In genomic region chr1:44542415-44543063, GRCh38 we compare ENCODE assay signal across 21 cellular contexts.
DNase-seq lines count a peak whose midpoint lies in the region; TF ChIP-seq lines count a peak whose summit lies in the region.
"Had no signal": no experiment of that assay in that cellular context is flagged by ENCODE, and none has a peak within 500 bp of the region (broad histone marks: within the 10 kb centered on the region; RNA-seq: fewer than 3 reads in every experiment).

No MANE protein-coding gene starts in this region.

- 42% methylated on average over 12 of the region's 14 CpGs for WGBS in hepatocyte (ENCODE audit: low lambda C conversion rate, missing lambda C conversion rate)
- 57 to 65% (median 60%) methylated on average over 5 to 14 of the region's 14 CpGs for WGBS in adrenal gland, 4 donors

- DNase-seq in NCI-H82 (lab: John Stamatoyannopoulos, UW): peak; percentile 79
- no peak for DNase-seq in NCI-H82 treated with DMSO at 0.1 percent for 48 hours (lab: John Stamatoyannopoulos, UW; ENCODE audit: unreplicated experiment)
- DNase-seq in hepatocyte (ENCODE audit: low spot score): no peak
- no peak for DNase-seq in adrenal gland
- no peak for DNase-seq in globus pallidus (ENCODE audit: low spot score)
- DNase-seq in CD1c-positive myeloid dendritic cell (ENCODE audit: extremely low spot score): no peak
- DNase-seq in GM03348 (ENCODE audit: low spot score): no peak
- DNase-seq: 8988T; activated CD4-positive, alpha-beta T cell treated with anti-CD3 and anti-CD28 coated beads for 48 hours; activated naive CD4-positive, alpha-beta T cell; activated T-cell treated with anti-CD3 and anti-CD28 coated beads, Interleukin-2, amount 50 U/mL, for 24 hours; CD4-positive, alpha-beta memory T cell; cortex of kidney; Kasumi-1; naive thymus-derived CD4-positive, alpha-beta T cell; NCI-H510A treated with DMSO at 0.1 percent for 48 hours; stimulated activated CD4-positive, alpha-beta T cell treated with anti-CD3 and anti-CD28 coated beads, Interleukin-4, amount 100 ng/mL, for 4 hours; stimulated activated naive CD4-positive, alpha-beta T cell treated with Interleukin-2 at 50 U/mL for 16 hours had no signal

- intact Hi-C loops in adrenal gland (cut with DNase I): no loop called here

- H3K27ac ChIP-seq in hepatocyte (no peak overlapping the region), adrenal gland (no peak overlapping the region)
- H3K27ac ChIP-seq: parathyroid adenoma had no signal

- H4K20me1 ChIP-seq in hepatocyte (ENCODE audit: insufficient read depth, poor library complexity, severe bottlenecking): no peaks in the 10 kb centered on the region

- H2AFZ ChIP-seq in hepatocyte (no peak overlapping the region), neuron (ENCODE audit: low read depth, low read length) (no peak overlapping the region)
- H2AFZ ChIP-seq: parathyroid adenoma had no signal

- TF ChIP-seq CTCF in hepatocyte (IDR thresholded peaks at IDR 0.05; ENCODE audit: poor library complexity) (no peak), adrenal gland (IDR thresholded peaks at IDR 0.05) (no peak)

- H3K9me2 ChIP-seq in hepatocyte (replicated peaks; ENCODE audit: insufficient read depth): no peaks in the 10 kb centered on the region

- H3K27me3 ChIP-seq in hepatocyte (peaks cover 7% of the 10 kb centered on the region), neuron (ENCODE audit: insufficient read depth, low read length) (no peaks in the 10 kb centered on the region), adrenal gland (no peaks in the 10 kb centered on the region)

- no peak for TF ChIP-seq POLR2A in adrenal gland (IDR thresholded peaks at IDR 0.05)

- H3K36me3 ChIP-seq in hepatocyte (replicated peaks; ENCODE audit: insufficient read depth, low read depth) (no peaks in the 10 kb centered on the region), neuron (ENCODE audit: insufficient read depth, low read length) (no peaks in the 10 kb centered on the region), adrenal gland (replicated peaks in 1 of 2) (no peaks in the 10 kb centered on the region)
- H3K36me3 ChIP-seq: HAP-1 had no signal

- H3K9me3 ChIP-seq in hepatocyte (ENCODE audit: low read depth): no peaks in the 10 kb centered on the region
- H3K9me3 ChIP-seq in neuron (ENCODE audit: low read length): peaks cover 5% of the 10 kb centered on the region
- H3K9me3 ChIP-seq in adrenal gland (replicated peaks in 1 of 3): no peaks in the 10 kb centered on the region
- H3K9me3 ChIP-seq: HAP-1 had no signal

- peak overlapping the region; percentile 33 for H3K4me2 ChIP-seq in hepatocyte

- H3K4me1 ChIP-seq in hepatocyte (ENCODE audit: insufficient read depth): peaks cover 21% of the 10 kb centered on the region
- peaks cover 45% of the 10 kb centered on the region for H3K4me1 ChIP-seq in neuron (ENCODE audit: insufficient read depth, low read length)
- no peaks in the 10 kb centered on the region for H3K4me1 ChIP-seq in adrenal gland (replicated peaks in 1 of 2)
- H3K4me1 ChIP-seq: parathyroid adenoma had no signal

- H3K4me3 ChIP-seq in hepatocyte (no peak overlapping the region), neuron (ENCODE audit: low read length) (peak overlapping the region; percentile 18), adrenal gland (no peak overlapping the region)
- H3K4me3 ChIP-seq: HAP-1 had no signal

- no peaks in the 10 kb centered on the region for H3K79me2 ChIP-seq in hepatocyte
- H3K79me2 ChIP-seq: parathyroid adenoma had no signal
